In genomic region chr12:120988658-120989057, GRCh38 we compare ENCODE assay signal across 9 cellular contexts. TPM values are rescaled to one million over a fixed set of nuclear protein-coding genes. Genes with fewer than 3 reads are reported as not detected.
"Had no signal": no experiment of that assay in that cellular context is flagged by ENCODE, and none has a peak within 500 bp of the region (broad histone marks: within the 10 kb centered on the region; RNA-seq: fewer than 3 reads in every experiment).

No MANE protein-coding gene starts in this region.

- H3K4me3 ChIP-seq: GM23248, HAP-1, K562 had no signal

- H3K9ac ChIP-seq: GM23248 had no signal

- ATAC-seq: HCT116, K562 had no signal

- H3K4me3 Mint-ChIP-seq: HFFc6 had no signal

- H3K36me3 ChIP-seq: HAP-1 had no signal

- H3K27ac Mint-ChIP-seq: HFFc6 had no signal

- H3K9me3 Mint-ChIP-seq: HFFc6 had no signal

- H2AFZ ChIP-seq: GM23248 had no signal

- H3K4me1 ChIP-seq: HAP-1 had no signal

- H3K9me3 ChIP-seq: HAP-1 had no signal

- FAIRE-seq: H54, K562 had no signal

- H3K27ac ChIP-seq: GM23248 had no signal

- DNase-seq: GM23248, GOT3, HFFc6, IMR-90, KG1 had no signal

RNA-seq across cellular contexts. Expression of gene HNF1A, which starts 10.3 kb away (rescaled TPM):
- total RNA-seq: GM23248, HFFc6, K562 had no signal
- polyA plus RNA-seq: GM23248, IMR-90, K562 had no signal

RNA-seq across cellular contexts. Expression of gene OASL, which starts 50.4 kb away (rescaled TPM):
- total RNA-seq: HFFc6 had no signal
- polyA plus RNA-seq: K562 had no signal
